ENCODE assay signal across 8 cellular contexts in genomic region chr17:34980353-34980680, GRCh38. TPM values are rescaled to one million over a fixed set of nuclear protein-coding genes. Genes with fewer than 3 reads are reported as not detected.
DNase-seq lines count a peak whose midpoint lies in the region; FAIRE-seq and TF ChIP-seq lines count a peak whose summit lies in the region.

TSS of gene LIG3 (plus strand) at chr17:34980512. CDS start at chr17:34983006, 2,494 bp downstream.

- no peaks in the 10 kb centered on the region for H3K9me3 ChIP-seq in neuronal stem cell (replicated peaks in 1 of 2; ENCODE audit: control insufficient read depth in 2 of 2, insufficient read depth in 1 of 2, low read depth in 1 of 2, low read length in 2 of 2)
- no peaks in the 10 kb centered on the region for H3K9me3 ChIP-seq in subcutaneous abdominal adipose tissue (ENCODE audit: control insufficient read depth in 5 of 5, low read length in 5 of 5)

- H3K4me3 ChIP-seq in HFF-Myc (replicated peaks; ENCODE audit: low read depth, low read length) (peak within 1 kb of the TSS; percentile 84), neuronal stem cell (ENCODE audit: low read length in 2 of 2) (peak within 1 kb of the TSS; percentile 78 to 92), subcutaneous abdominal adipose tissue (ENCODE audit: low read depth in 1 of 5, low read length in 5 of 5) (peak within 1 kb of the TSS; percentile 72 to 82 (median 77))

- no peak within 1 kb of the TSS for H3K4ac ChIP-seq in neuronal stem cell (ENCODE audit: low read length)

- H3K4me2 ChIP-seq in neuronal stem cell (ENCODE audit: insufficient read depth, low read length, poor library complexity, severe bottlenecking), result peak within 1 kb of the TSS; percentile 70

- peak within 1 kb of the TSS; percentile 23 for H4K8ac ChIP-seq in neuronal stem cell (ENCODE audit: low read depth, low read length)

- in situ Hi-C loops in SK-MEL-5 (cut with HindIII; ENCODE audit: low pct_unique_long_range_greater_than_20kb, low sequenced_read_pairs), result no loop called here

- no peak within 1 kb of the TSS for H2BK120ac ChIP-seq in neuronal stem cell (ENCODE audit: low read depth, low read length)

- no CpG with 5 or more reads among the region's 39 CpGs for WGBS in neuronal stem cell (ENCODE audit: extremely low coverage in 2 of 2, insufficient read length in 2 of 2, insufficient replicate concordance in 1 of 2), 2 donors

- no peak within 1 kb of the TSS for H4K91ac ChIP-seq in neuronal stem cell (ENCODE audit: low read depth, low read length, poor library complexity)

- H3K14ac ChIP-seq in neuronal stem cell (ENCODE audit: low read length), result no peak within 1 kb of the TSS

- FAIRE-seq in frontal cortex (lab: Jason Lieb, UNC), result no peak

- H3K36me3 ChIP-seq in neuronal stem cell (replicated peaks in 1 of 2; ENCODE audit: control insufficient read depth in 2 of 2, insufficient read depth in 2 of 2, low read length in 2 of 2) (peaks cover 7 to 28% of the 10 kb centered on the region in 2 donors), subcutaneous abdominal adipose tissue (ENCODE audit: control insufficient read depth in 5 of 5, insufficient read depth in 5 of 5, low read length in 5 of 5) (peaks cover 0 to 6% (median 0%) of the 10 kb centered on the region in 5 donors)

- peak within 1 kb of the TSS; percentile 98 for H3K9ac ChIP-seq in neuronal stem cell (ENCODE audit: low read depth, low read length, poor library complexity)
- peak within 1 kb of the TSS; percentile 95 to 99 (median 97) for H3K9ac ChIP-seq in subcutaneous abdominal adipose tissue (ENCODE audit: low read length in 5 of 5)

- peak within 1 kb of the TSS; percentile 95 for H2AFZ ChIP-seq in neuronal stem cell (ENCODE audit: low read length)

- H3K27ac ChIP-seq in neuronal stem cell (replicated peaks; ENCODE audit: low read length) (peak within 1 kb of the TSS; percentile 88), subcutaneous abdominal adipose tissue (ENCODE audit: low read depth, low read length) (peak within 1 kb of the TSS; percentile 98)

- peak within 1 kb of the TSS; percentile 59 for H2BK5ac ChIP-seq in neuronal stem cell (ENCODE audit: low read length)

- peak within 1 kb of the TSS; percentile 94 for H3K23ac ChIP-seq in neuronal stem cell (ENCODE audit: low read depth, low read length, poor library complexity)

- H3K27me3 ChIP-seq in neuronal stem cell (ENCODE audit: control insufficient read depth in 3 of 3, insufficient read depth in 3 of 3, low read depth in 1 of 3, low read length in 3 of 3) (no peaks in the 10 kb centered on the region), subcutaneous abdominal adipose tissue (ENCODE audit: control insufficient read depth in 5 of 5, insufficient read depth in 4 of 5, low read length in 5 of 5) (no peaks in the 10 kb centered on the region)

- H3K18ac ChIP-seq in neuronal stem cell (ENCODE audit: low read length), result peak within 1 kb of the TSS; percentile 97

- H3K4me1 ChIP-seq in neuronal stem cell (ENCODE audit: control insufficient read depth in 2 of 2, insufficient read depth in 1 of 2, low read depth in 1 of 2, low read length in 2 of 2) (no peaks in the 10 kb centered on the region), subcutaneous abdominal adipose tissue (ENCODE audit: control insufficient read depth in 5 of 5, insufficient read depth in 5 of 5, low read length in 5 of 5) (peaks cover 4 to 20% (median 17%) of the 10 kb centered on the region in 5 donors)

- no peak for TF ChIP-seq CTCF in HFF-Myc (IDR thresholded peaks at IDR 0.05; ENCODE audit: low read depth, low read length, missing control alignments)

- H2AK5ac ChIP-seq in neuronal stem cell (ENCODE audit: low read depth, low read length), result peak within 1 kb of the TSS; percentile 73

- H3K79me1 ChIP-seq in neuronal stem cell (ENCODE audit: low read depth, low read length), result no peaks in the 10 kb centered on the region

- H2BK12ac ChIP-seq in neuronal stem cell (ENCODE audit: low read length), result no peak within 1 kb of the TSS

- H2BK15ac ChIP-seq in neuronal stem cell (ENCODE audit: low read length), result peak within 1 kb of the TSS; percentile 41

- DNase-seq in GF-D8 (lab: John Stamatoyannopoulos, UW) (peak; percentile 50), HFF-Myc (ENCODE audit: extremely low read depth, low read depth) (peak; percentile 79), NAMALWA (ENCODE audit: low spot score) (peak; percentile 93), SK-MEL-5 (ENCODE audit: low read depth, low spot score) (peak; percentile 94), frontal cortex (ENCODE audit: low spot score in 2 of 2) (peak; percentile 93), neuronal stem cell (ENCODE audit: low spot score) (peak; percentile 91)
- DNase-seq in activated naive CD4-positive, alpha-beta T cell treated with Interleukin-2 at 50 U/mL for 16 hours, result peak; percentile 96

RNA-seq across cellular contexts. Expression of gene LIG3, which starts in this region (rescaled TPM):
- total RNA-seq in SK-MEL-5 (2014; rRNA removed; shearing (Covaris generic)), result 38.0 and 46.5 TPM in 2 replicates
- polyA plus RNA-seq in SK-MEL-5 (2015; cell fraction: cytosol; rRNA removed), result 46.8 and 50.2 TPM in 2 replicates
- polyA plus RNA-seq in SK-MEL-5 (2015; cell fraction: nucleus; rRNA removed), result 109 and 143 TPM in 2 replicates
- 26.5 TPM for total RNA-seq in frontal cortex
- polyA plus RNA-seq in neuronal stem cell (2013, experiment 1 of 2), result 43.3 TPM
- 47.2 TPM for polyA plus RNA-seq in neuronal stem cell (2013, experiment 2 of 2)

Comparison
In these comparisons a context has a peak if more than half of its experiments do, and no peak if none do; other contexts are left out.
1. Peak in every context shown above with its lines: DNase-seq, H3K4me3 ChIP-seq and H3K27ac ChIP-seq.